ENCODE assay signal across 27 cellular contexts in genomic region chr5:110431603-110432002, GRCh38.
A peak's percentile ranks its signal among the peaks of the same experiment; 100 is the strongest.
DNase-seq lines count a peak whose midpoint lies in the region; ATAC-seq and TF ChIP-seq lines count a peak whose summit lies in the region.
"Had no signal": no experiment of that assay in that cellular context is flagged by ENCODE, and none has a peak within 500 bp of the region (broad histone marks: within the 10 kb centered on the region; RNA-seq: fewer than 3 reads in every experiment).

No MANE protein-coding gene starts in this region.

- no peak overlapping the region for H3K27ac ChIP-seq in SK-N-SH (ENCODE audit: low read depth in 2 of 2, low read length in 1 of 2)
- H3K27ac ChIP-seq: 22Rv1; A549; BLaER1; BLaER1 treated with 17β-estradiol and CSF1 and Interleukin-3, amounts not matched to agents 10 nM and 100 nM; C4-2B had no signal

- peaks cover 0 to 3% of the 10 kb centered on the region in 2 experiments for H3K36me3 ChIP-seq in SK-N-SH (replicated peaks in 1 of 2; ENCODE audit: control insufficient read depth in 1 of 2, insufficient read depth in 2 of 2, low read length in 1 of 2)
- H3K36me3 ChIP-seq: BE2C; BLaER1; BLaER1 treated with 17β-estradiol and CSF1 and Interleukin-3, amounts not matched to agents 10 nM and 100 nM had no signal

- no peak overlapping the region for H3K4me2 ChIP-seq in SK-N-SH
- H3K4me2 ChIP-seq: A549; BLaER1; BLaER1 treated with 17β-estradiol and CSF1 and Interleukin-3, amounts not matched to agents 10 nM and 100 nM had no signal

- TF ChIP-seq CTCF in SK-N-SH (IDR thresholded peaks at IDR 0.05): no peak

- no peak overlapping the region for H3K4me3 ChIP-seq in SK-N-SH (ENCODE audit: low read depth in 2 of 2, low read length in 1 of 2)
- H3K4me3 ChIP-seq: A549; BLaER1; BLaER1 treated with 17β-estradiol and CSF1 and Interleukin-3, amounts not matched to agents 10 nM and 100 nM had no signal

- H4K20me1 ChIP-seq in SK-N-SH (ENCODE audit: insufficient read depth): no peaks in the 10 kb centered on the region
- H4K20me1 ChIP-seq: BLaER1; BLaER1 treated with 17β-estradiol and CSF1 and Interleukin-3, amounts not matched to agents 10 nM and 100 nM had no signal

- ATAC-seq in SK-N-SH treated with all-trans-retinoic acid at 6 μM for 48 hours: no peak
- ATAC-seq: A549; CD8-positive, alpha-beta T cell had no signal

- no peak overlapping the region for H3K9ac ChIP-seq in SK-N-SH
- H3K9ac ChIP-seq: BLaER1; BLaER1 treated with 17β-estradiol and CSF1 and Interleukin-3, amounts not matched to agents 10 nM and 100 nM had no signal

- H3K4me1 ChIP-seq in SK-N-SH (ENCODE audit: control insufficient read depth in 1 of 2, insufficient read depth in 2 of 2, low read depth in 1 of 2, low read length in 1 of 2): no peaks in the 10 kb centered on the region
- H3K4me1 ChIP-seq: A549; BE2C; BLaER1; BLaER1 treated with 17β-estradiol and CSF1 and Interleukin-3, amounts not matched to agents 10 nM and 100 nM; Caco-2 had no signal

- no peaks in the 10 kb centered on the region for H3K79me2 ChIP-seq in SK-N-SH (ENCODE audit: insufficient read depth)

- H2AFZ ChIP-seq in SK-N-SH (ENCODE audit: low read depth): no peak overlapping the region

- TF ChIP-seq EP300 in SK-N-SH (IDR thresholded peaks at IDR 0.05; ENCODE audit: borderline replicate concordance in 1 of 2, low read depth in 1 of 2, low read length in 1 of 2): no peak

- H3K9me2 ChIP-seq in SK-N-SH: no peaks in the 10 kb centered on the region

- H3F3A ChIP-seq in SK-N-SH (replicated peaks; ENCODE audit: insufficient read depth): no peaks in the 10 kb centered on the region

- DNase-seq in SK-N-SH: no peak
- DNase-seq: 8988T; ACHN; AML-193; BE2C; C1 segment of cervical spinal cord; Caco-2; Calu3; CD4-positive, alpha-beta memory T cell; CD4-positive, alpha-beta T cell; CD4-positive, CD25-positive, alpha-beta regulatory T cell; CD8-positive, alpha-beta memory T cell; CD8-positive, alpha-beta T cell; COR-L47; DMS 273 treated with DMSO at 0.1 percent for 48 hours; DMS153; DMS53; DMS79; DMS79 treated with DMSO at 0.1 percent for 48 hours; DND-41; EL had no signal

- no peaks in the 10 kb centered on the region; the same call in 1 of the 2 replicates for H3K9me3 ChIP-seq in SK-N-SH
- H3K9me3 ChIP-seq: A549, BE2C, BLaER1 had no signal

- POLR2A ChIA-PET in SK-N-SH (lab: Yijun Ruan, JAX): no interaction called here

- no peak for TF ChIP-seq RAD21 in SK-N-SH (IDR thresholded peaks at IDR 0.05; ENCODE audit: low read length)

- no peaks in the 10 kb centered on the region for H3K27me3 ChIP-seq in SK-N-SH (ENCODE audit: insufficient read depth)
- H3K27me3 ChIP-seq: BE2C; BLaER1; BLaER1 treated with 17β-estradiol and CSF1 and Interleukin-3, amounts not matched to agents 10 nM and 100 nM had no signal

- CTCF ChIA-PET in SK-N-SH (lab: Yijun Ruan, JAX): interaction anchor here (1.5 kb wide), 1 partner anchor 9 kb away, joined by 4 read pairs; no protein-coding TSS in a partner anchor

TF ChIP-seq in SK-N-SH treated with all-trans-retinoic acid at 6 μM for 48 hours, 23 proteins besides CTCF, POLR2A, EP300 and RAD21:
- TF ChIP-seq ZFP30 (CRISPR knock-in tag; IDR thresholded peaks at IDR 0.05) (peak; percentile 97), ESRRG (CRISPR knock-in tag; IDR thresholded peaks at IDR 0.05) (no peak), PPARA (CRISPR knock-in tag; IDR thresholded peaks at IDR 0.05; ENCODE audit: borderline replicate concordance) (no peak), TCF4 (CRISPR knock-in tag; IDR thresholded peaks at IDR 0.05; ENCODE audit: borderline replicate concordance) (no peak), RARB (CRISPR knock-in tag; IDR thresholded peaks at IDR 0.05) (no peak), CREB5 (CRISPR knock-in tag; IDR thresholded peaks at IDR 0.05; ENCODE audit: low read depth) (no peak)

TF ChIP-seq in SK-N-SH, 30 proteins besides CTCF, POLR2A, EP300 and RAD21:
- TF ChIP-seq FOSL2 (IDR thresholded peaks at IDR 0.05; ENCODE audit: borderline replicate concordance, low read depth) (no peak), FOXM1 (IDR thresholded peaks at IDR 0.05; ENCODE audit: low read depth) (no peak), MEF2A (IDR thresholded peaks at IDR 0.05; ENCODE audit: borderline replicate concordance, low read depth) (no peak), TEAD4 (IDR thresholded peaks at IDR 0.05; ENCODE audit: borderline replicate concordance, insufficient read depth) (no peak), POLR2AphosphoS5 (IDR thresholded peaks at IDR 0.05; ENCODE audit: low read depth, low read length) (no peak), SMC3 (IDR thresholded peaks at IDR 0.05; ENCODE audit: low read depth, low read length) (no peak), GABPA (IDR thresholded peaks at IDR 0.05; ENCODE audit: low read depth) (no peak)
